In the genomic region with DNA sequence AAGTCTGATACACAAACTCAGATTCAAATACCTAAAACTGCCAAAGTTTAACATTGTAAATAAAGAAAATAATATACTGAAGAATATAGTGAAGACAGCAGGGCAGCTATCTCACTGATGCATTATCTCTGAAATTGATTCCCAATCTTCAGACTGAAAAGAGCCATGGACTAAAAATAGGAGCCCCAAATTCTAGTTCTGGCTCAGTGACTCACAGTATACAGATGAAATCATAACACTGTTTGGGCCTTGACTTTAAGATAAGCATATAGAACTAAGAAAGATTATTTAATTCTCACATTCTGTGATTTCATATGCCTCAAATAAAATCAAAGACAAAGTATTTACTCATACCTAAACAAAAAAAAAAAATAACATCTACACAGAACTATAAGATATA, we compare ENCODE assay signal across 21 cellular contexts.
"Had no signal": no experiment of that assay in that cellular context is flagged by ENCODE, and none has a peak within 500 bp of the region (broad histone marks: within the 10 kb centered on the region; RNA-seq: fewer than 3 reads in every experiment).

No MANE protein-coding gene starts in this region.

- H3K27me3 ChIP-seq: esophagus muscularis mucosa, gastroesophageal sphincter had no signal

- H3K4me1 Mint-ChIP-seq: nephron progenitor cell had no signal

- H3K4me1 ChIP-seq: esophagus muscularis mucosa, gastroesophageal sphincter, lower lobe of right lung, psoas muscle had no signal

- H3K27ac ChIP-seq: epithelial cell of prostate, esophagus muscularis mucosa, gastroesophageal sphincter, left ventricle myocardium inferior, lower lobe of right lung, psoas muscle, skin epidermis had no signal

- H3K27ac Mint-ChIP-seq: memory B cell had no signal

- FAIRE-seq: kidney had no signal

- DNase-seq: effector memory CD4-positive, alpha-beta T cell; foreskin fibroblast; immature natural killer cell; kidney; left cardiac atrium; left ventricle myocardium inferior; lower lobe of right lung; midbrain; naive thymus-derived CD4-positive, alpha-beta T cell; nephron progenitor cell; psoas muscle; stimulated activated CD4-positive, alpha-beta T cell treated with anti-CD3 and anti-CD28 coated beads, Interleukin-2, amount 100 ng/mL, for 24 hours; stimulated activated CD4-positive, alpha-beta T cell treated with anti-CD3 and anti-CD28 coated beads, Interleukin-4, amount 100 ng/mL, for 4 hours; stimulated activated naive CD4-positive, alpha-beta T cell; trophoblast cell had no signal

- ATAC-seq: gastroesophageal sphincter; left cardiac atrium; lower lobe of right lung; naive thymus-derived CD4-positive, alpha-beta T cell; sciatic nerve had no signal

- H3K27me3 Mint-ChIP-seq: memory B cell; naive thymus-derived CD4-positive, alpha-beta T cell had no signal

- H3K4me3 ChIP-seq: esophagus muscularis mucosa, gastroesophageal sphincter, left ventricle myocardium inferior, lower lobe of right lung, psoas muscle, skin epidermis had no signal

- H3K9me3 ChIP-seq: esophagus muscularis mucosa, gastroesophageal sphincter, left ventricle myocardium inferior, lower lobe of right lung, psoas muscle had no signal

- H3K4me3 Mint-ChIP-seq: immature natural killer cell; memory B cell; naive thymus-derived CD4-positive, alpha-beta T cell; nephron progenitor cell had no signal
